17 cellular contexts compared by ENCODE assay signal in genomic region chr13:114122591-114123211, GRCh38. TPM values are rescaled to one million over a fixed set of nuclear protein-coding genes. Genes with fewer than 3 reads are reported as not detected.
A peak's percentile ranks its signal among the peaks of the same experiment; 100 is the strongest.
DNase-seq lines count a peak whose midpoint lies in the region; ATAC-seq and TF ChIP-seq lines count a peak whose summit lies in the region.
"Had no signal": no experiment of that assay in that cellular context is flagged by ENCODE, and none has a peak within 500 bp of the region (broad histone marks: within the 10 kb centered on the region; RNA-seq: fewer than 3 reads in every experiment).

No MANE protein-coding gene starts in this region.

- peaks cover 32% of the 10 kb centered on the region for H3K36me3 Mint-ChIP-seq in CD4-positive, CD25-positive, alpha-beta regulatory T cell
- H3K36me3 Mint-ChIP-seq in dendritic cell treated with granulocyte-macrophage colony-stimulating factor and Interleukin-4, amounts not matched to agents 40 ng/mL and 50 ng/mL, for 4 days (ENCODE audit: low read depth) = peaks cover 17% of the 10 kb centered on the region
- peaks cover 3% of the 10 kb centered on the region for H3K36me3 Mint-ChIP-seq in neural progenitor cell

- H2AFZ ChIP-seq in DND-41 (ENCODE audit: low read depth, low read length) (no peak overlapping the region), neural progenitor cell (replicated peaks) (no peak overlapping the region)

- no peaks in the 10 kb centered on the region for H3K27me3 ChIP-seq in CD4-positive, CD25-positive, alpha-beta regulatory T cell (ENCODE audit: control insufficient read depth, insufficient read depth, low read length)
- H3K27me3 ChIP-seq in DND-41 (ENCODE audit: insufficient read depth, low read length, poor library complexity) (no peaks in the 10 kb centered on the region), neural progenitor cell (peaks cover 8% of the 10 kb centered on the region)
- H3K27me3 ChIP-seq: upper lobe of right lung had no signal

- H4K20me1 ChIP-seq in DND-41 (ENCODE audit: insufficient read depth, low read length) = peaks cover 78% of the 10 kb centered on the region
- H4K20me1 ChIP-seq in neural progenitor cell (ENCODE audit: low read depth) = peaks cover 5% of the 10 kb centered on the region

- peaks cover 0 to 3% (median 0%) of the 10 kb centered on the region in 7 donors for H3K9me3 Mint-ChIP-seq in CD4-positive, CD25-positive, alpha-beta regulatory T cell
- H3K9me3 Mint-ChIP-seq in dendritic cell treated with granulocyte-macrophage colony-stimulating factor and Interleukin-4, amounts not matched to agents 40 ng/mL and 50 ng/mL, for 4 days = no peaks in the 10 kb centered on the region
- H3K9me3 Mint-ChIP-seq in neural progenitor cell = no peaks in the 10 kb centered on the region

- no peak overlapping the region for H3K4me2 ChIP-seq in DND-41 (ENCODE audit: insufficient read depth, low read length)
- H3K4me2 ChIP-seq in neural progenitor cell = no peak overlapping the region

- H3K79me2 ChIP-seq in DND-41 (ENCODE audit: insufficient read depth, low read length) = peaks cover 87% of the 10 kb centered on the region
- H3K79me2 ChIP-seq in neural progenitor cell (ENCODE audit: low read depth) = no peaks in the 10 kb centered on the region

- ATAC-seq in CD4-positive, CD25-positive, alpha-beta regulatory T cell (ENCODE audit: low read depth in 2 of 2) = no peak
- no peak for ATAC-seq in DND-41 (ENCODE audit: insufficient read depth, low read depth)
- no peak for ATAC-seq in GM21786 (IDR thresholded peaks at IDR 0.05; ENCODE audit: unreplicated experiment)
- no peak for ATAC-seq in HG02973 (IDR thresholded peaks at IDR 0.05; ENCODE audit: unreplicated experiment)
- ATAC-seq: upper lobe of right lung had no signal

- peak overlapping the region in 2 of 3 donors; percentile 71 to 87 for H3K27ac Mint-ChIP-seq in CD4-positive, CD25-positive, alpha-beta regulatory T cell
- peak overlapping the region; percentile 80 for H3K27ac Mint-ChIP-seq in dendritic cell treated with granulocyte-macrophage colony-stimulating factor and Interleukin-4, amounts not matched to agents 40 ng/mL and 50 ng/mL, for 4 days
- H3K27ac Mint-ChIP-seq in neural progenitor cell = peak overlapping the region; percentile 42

- DNase-seq in CD4-positive, CD25-positive, alpha-beta regulatory T cell = no peak
- DNase-seq in DND-41 (no peak), neural progenitor cell (ENCODE audit: low spot score) (no peak), NCI-H146 (lab: John Stamatoyannopoulos, UW) (no peak), HPDE6-E6E7 (ENCODE audit: extremely low spot score) (no peak)
- DNase-seq: kidney glomerular epithelial cell; NCI-H1436; NCI-H446; OCI-M1; stimulated activated CD4-positive, alpha-beta T cell treated with anti-CD3 and anti-CD28 coated beads, Interleukin-4, amount 100 ng/mL, for 24 hours; upper lobe of right lung had no signal

- H3K4me3 Mint-ChIP-seq in CD4-positive, CD25-positive, alpha-beta regulatory T cell = peak overlapping the region in 3 of 4 donors; percentile 70 to 88 (median 79)
- peak overlapping the region; percentile 15 for H3K4me3 Mint-ChIP-seq in dendritic cell treated with granulocyte-macrophage colony-stimulating factor and Interleukin-4, amounts not matched to agents 40 ng/mL and 50 ng/mL, for 4 days
- no peak overlapping the region for H3K4me3 Mint-ChIP-seq in neural progenitor cell

- H3K4me1 Mint-ChIP-seq in CD4-positive, CD25-positive, alpha-beta regulatory T cell = peaks cover 15 to 87% (median 57%) of the 10 kb centered on the region in 4 donors
- peaks cover 91% of the 10 kb centered on the region for H3K4me1 Mint-ChIP-seq in dendritic cell treated with granulocyte-macrophage colony-stimulating factor and Interleukin-4, amounts not matched to agents 40 ng/mL and 50 ng/mL, for 4 days (ENCODE audit: low read depth)
- H3K4me1 Mint-ChIP-seq in neural progenitor cell = peaks cover 64% of the 10 kb centered on the region

- peaks cover 23% of the 10 kb centered on the region for H3F3A ChIP-seq in neural progenitor cell (ENCODE audit: low read depth)

- H3K27me3 Mint-ChIP-seq in CD4-positive, CD25-positive, alpha-beta regulatory T cell = no peaks in the 10 kb centered on the region
- no peaks in the 10 kb centered on the region for H3K27me3 Mint-ChIP-seq in dendritic cell treated with granulocyte-macrophage colony-stimulating factor and Interleukin-4, amounts not matched to agents 40 ng/mL and 50 ng/mL, for 4 days
- H3K27me3 Mint-ChIP-seq in neural progenitor cell (ENCODE audit: insufficient read depth, low read depth) = peaks cover 5% of the 10 kb centered on the region

- no peaks in the 10 kb centered on the region for H3K9me3 ChIP-seq in CD4-positive, CD25-positive, alpha-beta regulatory T cell (ENCODE audit: control insufficient read depth in 2 of 2, low read length in 2 of 2)
- H3K9me3 ChIP-seq in DND-41 (ENCODE audit: insufficient read depth, low read length, severe bottlenecking) (no peaks in the 10 kb centered on the region), neural progenitor cell (ENCODE audit: low read depth) (no peaks in the 10 kb centered on the region)
- H3K9me3 ChIP-seq: upper lobe of right lung had no signal

- H3K9ac ChIP-seq in DND-41 (ENCODE audit: low read depth, low read length) (no peak overlapping the region), neural progenitor cell (no peak overlapping the region)

- H3K4me3 ChIP-seq in CD4-positive, CD25-positive, alpha-beta regulatory T cell (ENCODE audit: low read depth, low read length) = no peak overlapping the region
- H3K4me3 ChIP-seq in DND-41 (ENCODE audit: low read depth in 1 of 2, low read length in 2 of 2) = no peak overlapping the region
- H3K4me3 ChIP-seq in neural progenitor cell = no peak overlapping the region
- H3K4me3 ChIP-seq: upper lobe of right lung had no signal

- peaks cover 37% of the 10 kb centered on the region for H3K36me3 ChIP-seq in CD4-positive, CD25-positive, alpha-beta regulatory T cell (ENCODE audit: control insufficient read depth, insufficient read depth, low read length)
- H3K36me3 ChIP-seq in DND-41 (ENCODE audit: insufficient read depth, low read length) (peaks cover 9% of the 10 kb centered on the region), neural progenitor cell (no peaks in the 10 kb centered on the region)
- H3K36me3 ChIP-seq: upper lobe of right lung had no signal

- peak overlapping the region; percentile 43 for H3K27ac ChIP-seq in CD4-positive, CD25-positive, alpha-beta regulatory T cell (ENCODE audit: insufficient read depth, low read length, poor library complexity, severe bottlenecking)
- 0 out of 2 replicates have a peak overlapping the region, but pooled peaks have one; percentile 19 for H3K27ac ChIP-seq in DND-41 (ENCODE audit: low read length)
- no peak overlapping the region for H3K27ac ChIP-seq in neural progenitor cell
- H3K27ac ChIP-seq: C4-2B, upper lobe of right lung, VCaP had no signal

- no peak for TF ChIP-seq CTCF in DND-41 (IDR thresholded peaks at IDR 0.05; ENCODE audit: borderline replicate concordance, extremely low read depth, low read length, poor library complexity, severe bottlenecking)
- TF ChIP-seq CTCF in neural progenitor cell (IDR thresholded peaks at IDR 0.05) = no peak

- intact Hi-C loops in dendritic cell treated with granulocyte-macrophage colony-stimulating factor and Interleukin-4, amounts not matched to agents 40 ng/mL and 50 ng/mL, for 4 days (cut with micrococcal nuclease) = no loop called here

- H3K4me1 ChIP-seq in CD4-positive, CD25-positive, alpha-beta regulatory T cell (ENCODE audit: control insufficient read depth, insufficient read depth, low read length, poor library complexity, severe bottlenecking) = peaks cover 91% of the 10 kb centered on the region
- H3K4me1 ChIP-seq in DND-41 (ENCODE audit: insufficient read depth, low read length) = peaks cover 16% of the 10 kb centered on the region
- H3K4me1 ChIP-seq in neural progenitor cell = peaks cover 25% of the 10 kb centered on the region

RNA-seq across cellular contexts. Expression of gene RASA3, which starts 9.7 kb away (rescaled TPM):
- total RNA-seq in CD4-positive, CD25-positive, alpha-beta regulatory T cell = 265 TPM
- polyA plus RNA-seq in CD4-positive, CD25-positive, alpha-beta regulatory T cell = 100 to 1,000 TPM in 1 of 4 donors, 10 to 100 TPM in 3; 93.8 to 116 (median 99.6) TPM
- 2.9 and 6.0 TPM in 2 replicates for total RNA-seq in neural progenitor cell (ENCODE audit: low replicate concordance)

RNA-seq across cellular contexts. Expression of gene CFAP97D2, which starts 56.4 kb away (rescaled TPM):
- not detected for total RNA-seq in CD4-positive, CD25-positive, alpha-beta regulatory T cell
- under 1 TPM in 2 of 4 donors, not detected in 2; 0.22 to 0.86 TPM for polyA plus RNA-seq in CD4-positive, CD25-positive, alpha-beta regulatory T cell
- total RNA-seq in neural progenitor cell (ENCODE audit: low replicate concordance) = not detected in 2 replicates
- total RNA-seq: right cardiac atrium, upper lobe of right lung had no signal
- polyA plus RNA-seq: right cardiac atrium had no signal

Comparison
In these comparisons a context has a peak if more than half of its experiments do, and no peak if none do; other contexts are left out.
1. RNA of gene RASA3, which starts 9.7 kb away (total RNA-seq): 265 TPM in CD4-positive, CD25-positive, alpha-beta regulatory T cell (single experiment); 2.9 to 6.0 TPM in neural progenitor cell; every median in the first group is over 10 times any median in the second.
2. Peak in every context shown above with its lines, with median percentiles within 50 percentile points of each other: H3K27ac Mint-ChIP-seq.